Comparison of ENCODE assay signal across 8 cellular contexts in genomic region chr2:234463626-234464290, GRCh38. TPM values are rescaled to one million over a fixed set of nuclear protein-coding genes. Genes with fewer than 3 reads are reported as not detected.
DNase-seq lines count a peak whose midpoint lies in the region; ATAC-seq and TF ChIP-seq lines count a peak whose summit lies in the region.

No MANE protein-coding gene starts in this region.

- POLR2A ChIA-PET in activated CD8-positive, alpha-beta T cell treated with anti-CD3 and anti-CD28 coated beads for 36 hours (lab: Charles Lee), result interaction anchor here (0.9 to 3.9 kb wide), 11 partner anchors 9 to 172 kb away, joined by 3 to 23 read pairs (median 7); no protein-coding TSS in a partner anchor

- peaks cover 64% of the 10 kb centered on the region for H3K4me1 Mint-ChIP-seq in activated CD8-positive, alpha-beta T cell treated with anti-CD3 and anti-CD28 coated beads for 36 hours (ENCODE audit: low read depth)

- H3K27ac ChIP-seq in thymus (ENCODE audit: low read depth) (peak overlapping the region; percentile 94), ascending aorta (no peak overlapping the region)

- in situ Hi-C loops in KBM-7 (cut with MboI; ENCODE audit: low pct_unique_long_range_greater_than_20kb, low sequenced_read_pairs), result no loop called here

- no peaks in the 10 kb centered on the region for H3K27me3 ChIP-seq in thymus (ENCODE audit: control insufficient read depth, insufficient read depth)
- H3K27me3 ChIP-seq in ascending aorta, result no peaks in the 10 kb centered on the region

- intact Hi-C loops in activated CD8-positive, alpha-beta T cell treated with anti-CD3 and anti-CD28 coated beads for 36 hours (cut with micrococcal nuclease), result no loop called here
- intact Hi-C loops in left colon (cut with DNase I, micrococcal nuclease) (no loop called here), ascending aorta (cut with DNase I) (no loop called here)

- H3K27ac Mint-ChIP-seq in activated CD8-positive, alpha-beta T cell treated with anti-CD3 and anti-CD28 coated beads for 36 hours, result peak overlapping the region; percentile 80

- peaks cover 3% of the 10 kb centered on the region for H3K36me3 ChIP-seq in thymus (ENCODE audit: control insufficient read depth, insufficient read depth)
- H3K36me3 ChIP-seq in ascending aorta, result no peaks in the 10 kb centered on the region

- H3K27me3 Mint-ChIP-seq in activated CD8-positive, alpha-beta T cell treated with anti-CD3 and anti-CD28 coated beads for 36 hours, result no peaks in the 10 kb centered on the region

- H3K36me3 Mint-ChIP-seq in activated CD8-positive, alpha-beta T cell treated with anti-CD3 and anti-CD28 coated beads for 36 hours (ENCODE audit: low read depth), result no peaks in the 10 kb centered on the region

- no peaks in the 10 kb centered on the region for H3K9me3 ChIP-seq in thymus (ENCODE audit: control insufficient read depth)
- H3K9me3 ChIP-seq in ascending aorta, result no peaks in the 10 kb centered on the region

- CTCF ChIA-PET in activated CD8-positive, alpha-beta T cell treated with anti-CD3 and anti-CD28 coated beads for 36 hours (lab: Charles Lee), result interaction anchor here (1.0 to 6.4 kb wide), 5 partner anchors 14 to 474 kb away, joined by 3 to 36 read pairs (median 4); no protein-coding TSS in a partner anchor

- WGBS in thymus, result 40% methylated on average over 17 of the region's 17 CpGs

- H3K9me3 Mint-ChIP-seq in activated CD8-positive, alpha-beta T cell treated with anti-CD3 and anti-CD28 coated beads for 36 hours, result peaks cover 3% of the 10 kb centered on the region

- H3K4me3 ChIP-seq in thymus (ENCODE audit: low read length) (peak overlapping the region; percentile 23), ascending aorta (no peak overlapping the region)

- no peak for TF ChIP-seq CTCF in activated CD8-positive, alpha-beta T cell treated with anti-CD3 and anti-CD28 coated beads for 36 hours (IDR thresholded peaks at IDR 0.05)
- TF ChIP-seq CTCF in ascending aorta (IDR thresholded peaks at IDR 0.05), result no peak

- ATAC-seq in activated CD8-positive, alpha-beta T cell treated with anti-CD3 and anti-CD28 coated beads for 36 hours, result peak; percentile 80
- peak; percentile 75 for ATAC-seq in left colon
- ATAC-seq in HG02884 (IDR thresholded peaks at IDR 0.05; ENCODE audit: unreplicated experiment), result no peak

- peaks cover 56% of the 10 kb centered on the region for H3K4me1 ChIP-seq in thymus (ENCODE audit: control insufficient read depth, insufficient read depth, low read length)
- H3K4me1 ChIP-seq in ascending aorta, result no peaks in the 10 kb centered on the region

- DNase-seq in NCI-H2107 (lab: John Stamatoyannopoulos, UW), result peak; percentile 71
- DNase-seq in activated CD8-positive, alpha-beta T cell treated with anti-CD3 and anti-CD28 coated beads for 36 hours, result peak; percentile 85
- peak in 1 of 2 donors; percentile 21 for DNase-seq in left colon
- no peak for DNase-seq in ascending aorta (ENCODE audit: low spot score in 2 of 2)
- DNase-seq in occipital lobe (lab: John Stamatoyannopoulos, UW), result no peak
- DNase-seq in KBM-7, result no peak

- peak overlapping the region; percentile 65 for H3K4me3 Mint-ChIP-seq in activated CD8-positive, alpha-beta T cell treated with anti-CD3 and anti-CD28 coated beads for 36 hours

RNA-seq across cellular contexts. Expression of gene ARL4C, which starts 33.1 kb away (rescaled TPM):
- total RNA-seq in activated CD8-positive, alpha-beta T cell treated with anti-CD3 and anti-CD28 coated beads for 36 hours, result 10 to 100 TPM; 44.8 to 45.1 TPM
- total RNA-seq in left colon (1 to 10 TPM; 3.4 to 8.3 TPM), ascending aorta (18.8 TPM), occipital lobe (50.2 TPM)
- polyA plus RNA-seq in thymus, result 59.9 TPM

Comparison
In these comparisons a context has a peak if more than half of its experiments do, and no peak if none do; other contexts are left out.
1. DNase-seq: peak in NCI-H2107 (single experiment) and activated CD8-positive, alpha-beta T cell treated with anti-CD3 and anti-CD28 coated beads for 36 hours (single experiment); none in ascending aorta (0 of 2), occipital lobe (single experiment) and KBM-7 (single experiment).